8 cellular contexts compared by ENCODE assay signal in the genomic region with DNA sequence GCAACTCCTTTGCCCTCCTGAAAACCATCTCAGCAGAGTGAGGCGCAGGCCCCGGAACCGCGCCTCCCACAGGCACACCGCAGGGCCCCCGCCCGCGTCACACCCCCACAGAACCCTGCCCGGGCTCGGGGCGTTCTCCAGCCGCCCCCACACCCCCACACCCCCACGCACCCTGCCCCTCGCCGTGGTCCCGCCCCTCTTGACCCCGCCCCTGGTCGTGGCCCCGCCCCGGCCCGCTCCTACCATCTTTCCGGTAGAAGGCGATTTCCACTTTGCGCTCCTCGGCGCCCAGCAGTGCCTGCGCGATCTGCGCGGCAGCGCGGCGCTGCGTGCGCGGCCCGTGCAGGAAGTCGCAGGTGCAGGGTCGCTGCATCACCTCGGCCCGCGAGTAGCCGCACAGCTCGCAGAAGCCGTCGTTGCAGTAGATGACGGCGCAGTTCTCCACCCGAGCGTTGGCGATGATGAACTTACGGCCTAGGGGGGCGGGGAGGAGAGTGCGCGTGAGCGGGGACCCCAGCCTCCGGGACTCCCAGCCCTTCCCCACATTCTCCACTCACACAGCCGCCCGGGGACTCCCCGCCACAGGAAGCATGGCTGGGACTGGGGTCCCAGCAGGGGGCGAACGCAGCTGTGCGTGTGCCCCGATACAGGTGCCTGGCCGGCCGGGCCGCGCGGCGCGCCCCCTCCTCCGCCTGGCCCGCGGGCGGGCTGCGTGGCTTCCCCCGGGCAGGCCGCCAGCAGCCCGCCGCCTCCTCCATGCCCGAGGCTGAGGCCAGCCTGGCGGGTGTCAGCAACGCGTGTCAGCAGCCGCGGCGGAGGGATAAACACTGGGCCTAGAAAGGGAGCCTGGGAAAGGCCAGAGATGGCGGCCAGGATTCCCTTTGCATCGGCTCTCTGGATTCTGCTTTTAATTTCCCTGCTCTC. TPM values are rescaled to one million over a fixed set of nuclear protein-coding genes. Genes with fewer than 3 reads are reported as not detected.
DNase-seq lines count a peak whose midpoint lies in the region; ATAC-seq and TF ChIP-seq lines count a peak whose summit lies in the region.

No MANE protein-coding gene starts in this region.

- H3K9me3 ChIP-seq in OCI-LY7 (ENCODE audit: low read length): no peaks in the 10 kb centered on the region

- H3K4me3 ChIP-seq in OCI-LY7 (ENCODE audit: low read depth, low read length, poor library complexity, severe bottlenecking): peak overlapping the region; percentile 72

- H3K4me2 ChIP-seq in OCI-LY7 (ENCODE audit: low read length): peak overlapping the region; percentile 97

- intact Hi-C loops in OCI-LY7 (cut with micrococcal nuclease; ENCODE audit: unreplicated experiment): loop anchor here (1.0 to 10.0 kb wide), 4 partner anchors 54 to 600 kb away; a partner anchor contains a TSS
- intact Hi-C loops in activated T-helper 2 cell treated with anti-CD3 and anti-CD28 coated beads, Interferon-gamma antibody, Interleukin-2, Interleukin-4, amounts not matched to agents 10 μg/mL and 5 μg/mL and 100 μg/mL, durations not matched to agents 14 hours and 24 hours and 36 hours (cut with micrococcal nuclease): loop anchor here (5.0 kb wide), 1 partner anchor 38 kb away; no protein-coding TSS in a partner anchor

- H3K4me1 ChIP-seq in OCI-LY7 (ENCODE audit: insufficient read depth, low read length, poor library complexity, severe bottlenecking): peaks cover 64% of the 10 kb centered on the region

- H3K27ac Mint-ChIP-seq in activated T-helper 2 cell treated with anti-CD3 and anti-CD28 coated beads, Interferon-gamma antibody, Interleukin-2, Interleukin-4, amounts not matched to agents 10 μg/mL and 5 μg/mL and 100 μg/mL, durations not matched to agents 14 hours and 24 hours and 36 hours: no peak overlapping the region
- peak overlapping the region; percentile 37 for H3K27ac Mint-ChIP-seq in progenitor cell of endocrine pancreas

- TF ChIP-seq CTCF in OCI-LY7 (conservative IDR thresholded peaks at IDR 0.05; ENCODE audit: low read length) (peak; percentile 67), progenitor cell of endocrine pancreas (IDR thresholded peaks at IDR 0.05; ENCODE audit: unreplicated experiment) (peak; percentile 76)

- BruUV-seq in OCI-LY7 (replicated peaks; lab: Mats Ljungman, UMichigan): no TSS peak

- peaks cover 36% of the 10 kb centered on the region for H3K27me3 Mint-ChIP-seq in activated T-helper 2 cell treated with anti-CD3 and anti-CD28 coated beads, Interferon-gamma antibody, Interleukin-2, Interleukin-4, amounts not matched to agents 10 μg/mL and 5 μg/mL and 100 μg/mL, durations not matched to agents 14 hours and 24 hours and 36 hours (ENCODE audit: low read depth)
- H3K27me3 Mint-ChIP-seq in progenitor cell of endocrine pancreas: peaks cover 51% of the 10 kb centered on the region

- CTCF ChIA-PET in OCI-LY7 (lab: Charles Lee; ENCODE audit: unreplicated experiment): interaction anchor here (0.6 kb wide), 4 partner anchors 10 to 73 kb away, joined by 3 to 4 read pairs (median 3); no protein-coding TSS in a partner anchor

- peak overlapping the region; percentile 65; the same call in 1 of the 2 replicates for H2AFZ ChIP-seq in OCI-LY7 (ENCODE audit: low read length)

- DNase-seq in SIG-M5 treated with dmso at 0.1 percent for 504 hours (lab: John Stamatoyannopoulos, UW; ENCODE audit: unreplicated experiment): peak; percentile 27
- DNase-seq in SIG-M5 (lab: John Stamatoyannopoulos, UW): no peak
- DNase-seq in OCI-LY7 (ENCODE audit: low spot score): peak; percentile 92
- peak; percentile 66 for DNase-seq in activated T-helper 2 cell treated with anti-CD3 and anti-CD28 coated beads, Interferon-gamma antibody, Interleukin-2, Interleukin-4, amounts not matched to agents 10 μg/mL and 5 μg/mL and 100 μg/mL, durations not matched to agents 14 hours and 24 hours and 36 hours (ENCODE audit: low spot score)
- peak; percentile 86 for DNase-seq in germinal center (ENCODE audit: low spot score)
- peak; percentile 51 for DNase-seq in progenitor cell of endocrine pancreas (ENCODE audit: low spot score, unreplicated experiment)
- DNase-seq in hepatic stellate cell (ENCODE audit: low spot score): no peak

- H3K36me3 ChIP-seq in OCI-LY7 (ENCODE audit: insufficient read depth, low read length): no peaks in the 10 kb centered on the region

- H4K20me1 ChIP-seq in OCI-LY7 (ENCODE audit: insufficient read depth, low read length): no peaks in the 10 kb centered on the region

- peak; percentile 56 for ATAC-seq in HG03135 (IDR thresholded peaks at IDR 0.05; ENCODE audit: unreplicated experiment)

- peak overlapping the region; percentile 84 for H3K27ac ChIP-seq in OCI-LY7 (ENCODE audit: low read depth, low read length, poor library complexity, severe bottlenecking)

- H3K79me2 ChIP-seq in OCI-LY7 (ENCODE audit: insufficient read depth, low read depth, low read length): no peaks in the 10 kb centered on the region

- H3K4me3 Mint-ChIP-seq in activated T-helper 2 cell treated with anti-CD3 and anti-CD28 coated beads, Interferon-gamma antibody, Interleukin-2, Interleukin-4, amounts not matched to agents 10 μg/mL and 5 μg/mL and 100 μg/mL, durations not matched to agents 14 hours and 24 hours and 36 hours (ENCODE audit: low read depth): peak overlapping the region; percentile 79
- peak overlapping the region; percentile 75 for H3K4me3 Mint-ChIP-seq in progenitor cell of endocrine pancreas (ENCODE audit: low read depth)

- H3K9me2 ChIP-seq in OCI-LY7 (ENCODE audit: insufficient read depth, low read length): no peaks in the 10 kb centered on the region

- H3K36me3 Mint-ChIP-seq in activated T-helper 2 cell treated with anti-CD3 and anti-CD28 coated beads, Interferon-gamma antibody, Interleukin-2, Interleukin-4, amounts not matched to agents 10 μg/mL and 5 μg/mL and 100 μg/mL, durations not matched to agents 14 hours and 24 hours and 36 hours (ENCODE audit: low read depth): no peaks in the 10 kb centered on the region
- H3K36me3 Mint-ChIP-seq in progenitor cell of endocrine pancreas (ENCODE audit: insufficient read depth): no peaks in the 10 kb centered on the region

- no peaks in the 10 kb centered on the region for H3K9me3 Mint-ChIP-seq in activated T-helper 2 cell treated with anti-CD3 and anti-CD28 coated beads, Interferon-gamma antibody, Interleukin-2, Interleukin-4, amounts not matched to agents 10 μg/mL and 5 μg/mL and 100 μg/mL, durations not matched to agents 14 hours and 24 hours and 36 hours
- H3K9me3 Mint-ChIP-seq in progenitor cell of endocrine pancreas (ENCODE audit: low read depth): no peaks in the 10 kb centered on the region

- H3K4me1 Mint-ChIP-seq in activated T-helper 2 cell treated with anti-CD3 and anti-CD28 coated beads, Interferon-gamma antibody, Interleukin-2, Interleukin-4, amounts not matched to agents 10 μg/mL and 5 μg/mL and 100 μg/mL, durations not matched to agents 14 hours and 24 hours and 36 hours (ENCODE audit: low read depth): peaks cover 22% of the 10 kb centered on the region
- peaks cover 27% of the 10 kb centered on the region for H3K4me1 Mint-ChIP-seq in progenitor cell of endocrine pancreas (ENCODE audit: low read depth)

- POLR2A ChIA-PET in OCI-LY7 (lab: Charles Lee): interaction anchor here (1.0 to 1.3 kb wide), 4 partner anchors 12 to 77 kb away, joined by 3 read pairs; no protein-coding TSS in a partner anchor

RNA-seq across cellular contexts. Expression of a gene that starts 3.4 kb away (rescaled TPM):
- 4.0 and 7.5 TPM in 2 replicates for total RNA-seq in OCI-LY7 (2014; rRNA removed; shearing (Covaris generic))
- total RNA-seq in OCI-LY7 (2022) (5.8 and 6.2 TPM in 2 replicates), progenitor cell of endocrine pancreas (6.9 and 9.4 TPM in 2 replicates)
- 0.30 and 0.41 TPM in 2 replicates for total RNA-seq in activated T-helper 2 cell treated with anti-CD3 and anti-CD28 coated beads, Interferon-gamma antibody, Interleukin-2, Interleukin-4, amounts not matched to agents 10 μg/mL and 5 μg/mL and 100 μg/mL, durations not matched to agents 14 hours and 24 hours and 36 hours

RNA-seq across cellular contexts. Expression of a gene that starts 16.1 kb away (rescaled TPM):
- 0.41 and 0.82 TPM in 2 replicates for total RNA-seq in OCI-LY7 (2014; rRNA removed; shearing (Covaris generic))
- total RNA-seq in OCI-LY7 (2022): 0.30 and 0.78 TPM in 2 replicates
- total RNA-seq in activated T-helper 2 cell treated with anti-CD3 and anti-CD28 coated beads, Interferon-gamma antibody, Interleukin-2, Interleukin-4, amounts not matched to agents 10 μg/mL and 5 μg/mL and 100 μg/mL, durations not matched to agents 14 hours and 24 hours and 36 hours: 9.8 TPM in 2 replicates
- 0.74 and 1.1 TPM in 2 replicates for total RNA-seq in progenitor cell of endocrine pancreas

RNA-seq across cellular contexts. Expression of a gene that starts 49.6 kb away (rescaled TPM):
- 0.18 and 1.1 TPM in 2 replicates for total RNA-seq in OCI-LY7 (2014; rRNA removed; shearing (Covaris generic))
- 0.94 and 0.97 TPM in 2 replicates for total RNA-seq in OCI-LY7 (2022)
- 5.0 and 6.4 TPM in 2 replicates for total RNA-seq in activated T-helper 2 cell treated with anti-CD3 and anti-CD28 coated beads, Interferon-gamma antibody, Interleukin-2, Interleukin-4, amounts not matched to agents 10 μg/mL and 5 μg/mL and 100 μg/mL, durations not matched to agents 14 hours and 24 hours and 36 hours
- total RNA-seq in progenitor cell of endocrine pancreas: 0.58 and 0.79 TPM in 2 replicates

RNA-seq across cellular contexts. Expression of a gene that starts 53.5 kb away (rescaled TPM):
- 29.5 and 32.0 TPM in 2 replicates for total RNA-seq in OCI-LY7 (2014; rRNA removed; shearing (Covaris generic))
- 63.9 and 64.7 TPM in 2 replicates for total RNA-seq in OCI-LY7 (2022)
- 59.5 and 59.6 TPM in 2 replicates for total RNA-seq in activated T-helper 2 cell treated with anti-CD3 and anti-CD28 coated beads, Interferon-gamma antibody, Interleukin-2, Interleukin-4, amounts not matched to agents 10 μg/mL and 5 μg/mL and 100 μg/mL, durations not matched to agents 14 hours and 24 hours and 36 hours
- total RNA-seq in progenitor cell of endocrine pancreas: 36.0 and 36.2 TPM in 2 replicates

Comparison
In these comparisons a context has a peak if more than half of its experiments do, and no peak if none do; other contexts are left out.
1. DNase-seq: peak in SIG-M5 treated with dmso at 0.1 percent for 504 hours (single experiment), OCI-LY7 (single experiment), activated T-helper 2 cell treated with anti-CD3 and anti-CD28 coated beads, Interferon-gamma antibody, Interleukin-2, Interleukin-4, amounts not matched to agents 10 μg/mL and 5 μg/mL and 100 μg/mL, durations not matched to agents 14 hours and 24 hours and 36 hours (single experiment), germinal center (single experiment) and progenitor cell of endocrine pancreas (single experiment); none in SIG-M5 (single experiment) and hepatic stellate cell (single experiment).